In the genomic region with DNA sequence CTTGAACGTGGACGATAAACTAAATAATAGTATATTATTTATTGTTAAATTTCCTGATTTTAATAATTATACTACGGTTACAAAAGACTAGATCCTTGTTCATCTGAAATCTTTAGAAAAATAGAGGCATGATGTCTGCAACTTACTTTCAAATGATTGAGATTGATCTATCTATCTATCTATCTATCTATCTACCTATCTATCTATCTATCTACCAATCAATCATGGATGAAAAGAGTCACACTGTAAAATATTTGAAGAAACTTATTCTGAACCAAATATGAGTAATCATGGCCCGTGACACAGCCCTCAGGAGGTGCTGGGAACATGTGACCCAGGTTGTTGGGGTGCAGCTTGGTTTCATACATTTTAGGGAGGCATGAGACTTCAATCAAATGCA, we compare ENCODE assay signal across 24 cellular contexts. TPM values are rescaled to one million over a fixed set of nuclear protein-coding genes. Genes with fewer than 3 reads are reported as not detected.
"Had no signal": no experiment of that assay in that cellular context is flagged by ENCODE, and none has a peak within 500 bp of the region (broad histone marks: within the 10 kb centered on the region; RNA-seq: fewer than 3 reads in every experiment).

No MANE protein-coding gene starts in this region.

- H3K36me3 ChIP-seq: SJCRH30 had no signal

- H3K4me3 ChIP-seq: SJCRH30, SK-N-MC had no signal

- DNase-seq: Karpas-422, KG1, MM.1S, NCI-H1092 treated with DMSO at 0.1 percent for 48 hours, NCI-H1436, NCI-H187, NCI-H2029, NCI-H2081 treated with DMSO at 0.1 percent for 48 hours, NCI-H2171, NCI-H226, NCI-H446, NCI-H510A, NCI-H524 treated with DMSO at 0.1 percent for 48 hours, NCI-H69, NCI-H774, SHP77 treated with DMSO at 0.1 percent for 48 hours, SJCRH30 had no signal

- FAIRE-seq: HTR-8/SVneo had no signal

- ATAC-seq: Panc1, Right ventricle myocardium inferior had no signal

- H3K9me3 ChIP-seq: SJCRH30 had no signal

- H3K27me3 ChIP-seq: SJCRH30 had no signal

- H3K27ac ChIP-seq: HL-60, RWPE1, SJCRH30, SK-N-MC had no signal

RNA-seq across cellular contexts. Expression of a gene that starts 18.4 kb away (rescaled TPM):
- total RNA-seq: M059J, SJCRH30 had no signal
